Comparison of ENCODE assay signal across 22 cellular contexts in the genomic region with DNA sequence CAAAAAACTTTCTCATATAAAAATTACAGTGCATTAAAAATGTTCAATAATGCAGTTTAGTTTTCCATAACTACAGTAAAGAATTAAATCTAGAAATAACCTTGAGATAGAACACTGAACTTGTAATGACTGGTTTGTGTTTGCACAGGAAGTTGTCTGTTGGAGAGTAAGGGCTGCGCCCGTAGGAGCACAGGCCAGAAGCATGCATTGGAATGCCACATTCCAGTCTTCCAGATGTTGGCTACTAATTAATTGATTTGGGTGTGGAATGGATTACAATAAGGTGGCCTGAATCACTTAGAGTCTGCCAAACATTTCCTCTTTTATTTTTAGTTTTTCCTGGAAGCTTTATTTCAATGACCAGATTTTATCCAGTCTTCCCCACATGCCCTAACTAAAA.
A peak's percentile ranks its signal among the peaks of the same experiment; 100 is the strongest.
DNase-seq lines count a peak whose midpoint lies in the region; ATAC-seq, FAIRE-seq and TF ChIP-seq lines count a peak whose summit lies in the region.
"Had no signal": no experiment of that assay in that cellular context is flagged by ENCODE, and none has a peak within 500 bp of the region (broad histone marks: within the 10 kb centered on the region; RNA-seq: fewer than 3 reads in every experiment).

No MANE protein-coding gene starts in this region.

- H3F3A ChIP-seq in GM23338 (replicated peaks; ENCODE audit: low read depth): no peaks in the 10 kb centered on the region

- no peaks in the 10 kb centered on the region for H3K9me1 ChIP-seq in keratinocyte (ENCODE audit: control insufficient read depth, extremely low read depth, insufficient read depth, low read length)

- H3K4ac ChIP-seq in H1 (replicated peaks; ENCODE audit: insufficient read length, low read depth, low read length) (no peak overlapping the region), neuronal stem cell (ENCODE audit: low read length) (no peak overlapping the region)

- H3K4me1 Mint-ChIP-seq in GM23338: peaks cover 18% of the 10 kb centered on the region
- H3K4me1 Mint-ChIP-seq: CD4-positive, CD25-positive, alpha-beta regulatory T cell had no signal

- H3K79me1 ChIP-seq in H1 (ENCODE audit: low read depth, low read length): no peaks in the 10 kb centered on the region
- H3K79me1 ChIP-seq in neuronal stem cell (ENCODE audit: low read depth, low read length): no peaks in the 10 kb centered on the region

- no peak overlapping the region for H3K56ac ChIP-seq in H1 (replicated peaks; ENCODE audit: insufficient read length, low read depth, low read length)

- H2AFZ ChIP-seq in GM23338 (no peak overlapping the region), H1 (ENCODE audit: low read length) (no peak overlapping the region), keratinocyte (ENCODE audit: control insufficient read depth, low read length) (peak overlapping the region; percentile 33), neuronal stem cell (ENCODE audit: low read length) (peak overlapping the region; percentile 28)
- H2AFZ ChIP-seq: GM23248 had no signal

- TF ChIP-seq POLR2A in H1 (IDR thresholded peaks at IDR 0.05; ENCODE audit: control extremely low read depth in 1 of 2, low read depth in 2 of 2, low read length in 2 of 2) (no peak), erythroblast (IDR thresholded peaks at IDR 0.05; ENCODE audit: low read length) (no peak)

- DNase-seq in GM23338 (ENCODE audit: low spot score) (peak; percentile 71), H1 (ENCODE audit: low read depth in 1 of 2, low spot score in 2 of 2) (no peak), keratinocyte (ENCODE audit: low read depth, low spot score) (no peak), neuronal stem cell (ENCODE audit: low spot score) (no peak), erythroblast (lab: John Stamatoyannopoulos, UW) (no peak), HEK293T (ENCODE audit: extremely low spot score) (no peak), DMS79 (lab: John Stamatoyannopoulos, UW) (no peak), GM20000 (ENCODE audit: low spot score) (no peak)
- DNase-seq: BE2C; Caco-2; CD4-positive, CD25-positive, alpha-beta regulatory T cell; GDM1; GM23248; NCI-H1105 treated with DMSO at 0.1 percent for 48 hours; NCI-H1694; NCI-H2107; NCI-H510A; NCI-H748 treated with DMSO at 0.1 percent for 48 hours; NK-92 treated with Interleukin-12 subunit alpha and Interleukin-12 subunit beta, amount 100 ng/mL, for 24 hours; Peyer's patch; SHP77 had no signal

- H3K27ac ChIP-seq in GM23338 (ENCODE audit: low read depth) (peak overlapping the region; percentile 24; the same call in 1 of the 2 replicates), H1 (ENCODE audit: low read depth, low read length) (no peak overlapping the region), keratinocyte (ENCODE audit: control insufficient read depth, insufficient read depth, low read length) (no peak overlapping the region), neuronal stem cell (replicated peaks; ENCODE audit: low read length) (no peak overlapping the region)
- H3K27ac ChIP-seq: GM23248, Peyer's patch had no signal

- WGBS in H1 (ENCODE audit: extremely low coverage in 1 of 2, insufficient coverage in 1 of 2, insufficient read length in 1 of 2, insufficient replicate concordance in 2 of 2, low coverage in 1 of 2, low lambda C conversion rate in 2 of 2, missing lambda C conversion rate in 1 of 2), 2 experiments: 86% methylated on average over 2 of the region's 2 CpGs; no CpG with 5 or more reads in 1 of the 2 experiments
- WGBS in neuronal stem cell (ENCODE audit: extremely low coverage in 2 of 2, insufficient read length in 2 of 2, insufficient replicate concordance in 1 of 2), 2 donors: no CpG with 5 or more reads among the region's 2 CpGs

- H3K9ac ChIP-seq in H1 (replicated peaks in 1 of 4; ENCODE audit: extremely low read depth in 1 of 4, low read depth in 3 of 4, low read length in 3 of 4): no peak overlapping the region
- no peak overlapping the region for H3K9ac ChIP-seq in keratinocyte (ENCODE audit: control insufficient read depth, extremely low read depth, insufficient read depth, low read length)
- no peak overlapping the region for H3K9ac ChIP-seq in neuronal stem cell (ENCODE audit: low read depth, low read length, poor library complexity)
- H3K9ac ChIP-seq: GM23248 had no signal

- dilution Hi-C loops in keratinocyte (cut with MboI; ENCODE audit: extremely low pct_ligation_motif_present, low sequenced_read_pairs): no loop called here

- H3K14ac ChIP-seq in H1 (ENCODE audit: insufficient read length): no peak overlapping the region
- H3K14ac ChIP-seq in neuronal stem cell (ENCODE audit: low read length): no peak overlapping the region

- no peak overlapping the region for H3K4me3 ChIP-seq in GM23338
- H3K4me3 ChIP-seq in H1 (ENCODE audit: extremely low read depth in 1 of 4, insufficient read depth in 2 of 4, low read depth in 3 of 4, low read length in 4 of 4): no peak overlapping the region
- no peak overlapping the region for H3K4me3 ChIP-seq in keratinocyte (ENCODE audit: control insufficient read depth in 2 of 3, extremely low read depth in 1 of 3, insufficient read depth in 2 of 3, low read depth in 1 of 3, low read length in 3 of 3)
- no peak overlapping the region for H3K4me3 ChIP-seq in neuronal stem cell (ENCODE audit: low read length in 2 of 2)
- H3K4me3 ChIP-seq: GM23248, K562, Peyer's patch had no signal

- H3K9me3 ChIP-seq in H1 (ENCODE audit: insufficient read depth in 2 of 2, low read depth in 1 of 2, low read length in 1 of 2): no peaks in the 10 kb centered on the region
- no peaks in the 10 kb centered on the region for H3K9me3 ChIP-seq in keratinocyte (ENCODE audit: control insufficient read depth, low read depth, low read length)
- H3K9me3 ChIP-seq in neuronal stem cell (replicated peaks in 1 of 2; ENCODE audit: control insufficient read depth in 2 of 2, insufficient read depth in 1 of 2, low read depth in 1 of 2, low read length in 2 of 2): no peaks in the 10 kb centered on the region
- H3K9me3 ChIP-seq: BE2C, Caco-2, Peyer's patch had no signal

- H3K18ac ChIP-seq in H1 (ENCODE audit: extremely low read depth, low read length): no peak overlapping the region
- H3K18ac ChIP-seq in neuronal stem cell (ENCODE audit: low read length): no peak overlapping the region

- CTCF ChIA-PET in H1 (lab: Charles Lee; ENCODE audit: partially characterized antibody) (no interaction called here), HEK293T (lab: Yijun Ruan, JAX) (interaction anchor here (0.6 kb wide), 1 partner anchor 43 kb away, joined by 5 read pairs; no protein-coding TSS in a partner anchor)

- H2BK20ac ChIP-seq in H1 (ENCODE audit: low read length): no peak overlapping the region

- no peaks in the 10 kb centered on the region for H3K23me2 ChIP-seq in H1 (ENCODE audit: low read depth, low read length)

- no peaks in the 10 kb centered on the region for H3K79me2 ChIP-seq in GM23338 (replicated peaks; ENCODE audit: insufficient read depth)
- H3K79me2 ChIP-seq in H1 (ENCODE audit: control insufficient read depth in 1 of 2, insufficient read depth in 2 of 2, low read length in 2 of 2): no peaks in the 10 kb centered on the region
- no peaks in the 10 kb centered on the region for H3K79me2 ChIP-seq in keratinocyte (ENCODE audit: control insufficient read depth, insufficient read depth, low read length)

- no peak overlapping the region for H2BK15ac ChIP-seq in H1 (ENCODE audit: low read length)
- H2BK15ac ChIP-seq in neuronal stem cell (ENCODE audit: low read length): no peak overlapping the region

- no peak overlapping the region for H4K91ac ChIP-seq in H1 (replicated peaks; ENCODE audit: insufficient read length, low read length)
- H4K91ac ChIP-seq in neuronal stem cell (ENCODE audit: low read depth, low read length, poor library complexity): no peak overlapping the region

- no peak overlapping the region for H3K4me3 Mint-ChIP-seq in GM23338
- H3K4me3 Mint-ChIP-seq: CD4-positive, CD25-positive, alpha-beta regulatory T cell had no signal

- H3K9me3 Mint-ChIP-seq in GM23338: peaks cover 4% of the 10 kb centered on the region; the same call in 1 of the 3 replicates

- H3K4me1 ChIP-seq in GM23338 (ENCODE audit: insufficient read depth): peaks cover 28% of the 10 kb centered on the region
- peaks cover 0 to 5% (median 0%) of the 10 kb centered on the region in 4 experiments; a peak in 1 of 7 replicates for H3K4me1 ChIP-seq in H1 (replicated peaks in 1 of 4; ENCODE audit: control insufficient read depth in 3 of 4, insufficient read depth in 4 of 4, low read length in 3 of 4)
- peaks cover 12% of the 10 kb centered on the region for H3K4me1 ChIP-seq in keratinocyte (ENCODE audit: control insufficient read depth, extremely low read depth, insufficient read depth, low read length)
- peaks cover 0 to 2% of the 10 kb centered on the region in 2 donors for H3K4me1 ChIP-seq in neuronal stem cell (ENCODE audit: control insufficient read depth in 2 of 2, insufficient read depth in 1 of 2, low read depth in 1 of 2, low read length in 2 of 2)
- H3K4me1 ChIP-seq: BE2C, Caco-2, Peyer's patch had no signal

- no peak for TF ChIP-seq RAD21 in H1 (IDR thresholded peaks at IDR 0.05 in 1 of 2, conservative IDR thresholded peaks at IDR 0.05 in 1 of 2; ENCODE audit: low read depth in 2 of 2, low read length in 2 of 2)

- H3K9me2 ChIP-seq in GM23338 (ENCODE audit: insufficient read depth): no peaks in the 10 kb centered on the region

- H2BK120ac ChIP-seq in H1 (replicated peaks; ENCODE audit: low read depth, low read length): no peak overlapping the region
- H2BK120ac ChIP-seq in neuronal stem cell (ENCODE audit: low read depth, low read length): no peak overlapping the region

- H3K23ac ChIP-seq in H1 (ENCODE audit: insufficient read length) (no peak overlapping the region), neuronal stem cell (ENCODE audit: low read depth, low read length, poor library complexity) (no peak overlapping the region)

- H4K20me1 ChIP-seq in GM23338 (replicated peaks; ENCODE audit: insufficient read depth): no peaks in the 10 kb centered on the region
- H4K20me1 ChIP-seq in H1 (replicated peaks in 1 of 2; ENCODE audit: control insufficient read depth in 1 of 2, insufficient read depth in 2 of 2, low read length in 2 of 2): no peaks in the 10 kb centered on the region
- no peaks in the 10 kb centered on the region for H4K20me1 ChIP-seq in keratinocyte (ENCODE audit: control insufficient read depth, extremely low read depth, insufficient read depth, low read length)

- FAIRE-seq in H1 (lab: Jason Lieb, UNC) (no peak), keratinocyte (lab: Jason Lieb, UNC) (peak; percentile 56)
- FAIRE-seq: K562 had no signal

- POLR2A ChIA-PET in H1 (lab: Charles Lee; ENCODE audit: partially characterized antibody): no interaction called here
- POLR2A ChIA-PET in HEK293T (lab: Yijun Ruan, JAX): no interaction called here

- peak overlapping the region; percentile 52 for H4K5ac ChIP-seq in H1 (ENCODE audit: insufficient read length, low read depth, low read length)

- peak overlapping the region; percentile 83 for H3K27ac Mint-ChIP-seq in GM23338
- H3K27ac Mint-ChIP-seq: CD4-positive, CD25-positive, alpha-beta regulatory T cell had no signal

- no peak for TF ChIP-seq EP300 in H1 (IDR thresholded peaks at IDR 0.05; ENCODE audit: borderline replicate concordance in 1 of 2, low read depth in 2 of 2, low read length in 2 of 2)

- TF ChIP-seq CTCF in GM23338 (conservative IDR thresholded peaks at IDR 0.05; ENCODE audit: low read depth in 2 of 2): no peak
- no peak for TF ChIP-seq CTCF in H1 (IDR thresholded peaks at IDR 0.05; ENCODE audit: control extremely low read depth in 1 of 3, insufficient read depth in 1 of 3, low read depth in 1 of 3, low read length in 3 of 3)
- no peak for TF ChIP-seq CTCF in keratinocyte (optimal IDR thresholded peaks at IDR 0.05 in 1 of 3, IDR thresholded peaks at IDR 0.05 in 1 of 3, conservative IDR thresholded peaks at IDR 0.05 in 1 of 3; ENCODE audit: extremely low read depth in 1 of 3, insufficient read depth in 2 of 3, low read length in 3 of 3)
- no peak for TF ChIP-seq CTCF in GM20000 (IDR thresholded peaks at IDR 0.05; ENCODE audit: extremely low read depth, missing control alignments)

- no peaks in the 10 kb centered on the region for H3K36me3 ChIP-seq in GM23338 (ENCODE audit: insufficient read depth)
- H3K36me3 ChIP-seq in H1 (ENCODE audit: control insufficient read depth in 2 of 4, insufficient read depth in 4 of 4, low read length in 3 of 4): no peaks in the 10 kb centered on the region
- H3K36me3 ChIP-seq in keratinocyte (ENCODE audit: control insufficient read depth in 2 of 2, extremely low read depth in 1 of 2, insufficient read depth in 2 of 2, low read length in 2 of 2): no peaks in the 10 kb centered on the region
- H3K36me3 ChIP-seq in neuronal stem cell (replicated peaks in 1 of 2; ENCODE audit: control insufficient read depth in 2 of 2, insufficient read depth in 2 of 2, low read length in 2 of 2): no peaks in the 10 kb centered on the region
- H3K36me3 ChIP-seq: BE2C, Peyer's patch had no signal

- no peak overlapping the region for H2AK5ac ChIP-seq in H1 (ENCODE audit: low read depth, low read length)
- no peak overlapping the region for H2AK5ac ChIP-seq in neuronal stem cell (ENCODE audit: low read depth, low read length)

- H2BK5ac ChIP-seq in H1 (ENCODE audit: low read depth, low read length): no peak overlapping the region
- H2BK5ac ChIP-seq in neuronal stem cell (ENCODE audit: low read length): no peak overlapping the region

- H3K27me3 ChIP-seq in GM23338 (ENCODE audit: insufficient read depth): no peaks in the 10 kb centered on the region
- no peaks in the 10 kb centered on the region for H3K27me3 ChIP-seq in H1 (replicated peaks in 1 of 4; ENCODE audit: control insufficient read depth in 3 of 4, extremely low read depth in 1 of 4, insufficient read depth in 3 of 4, low read length in 3 of 4)
- no peaks in the 10 kb centered on the region for H3K27me3 ChIP-seq in keratinocyte (ENCODE audit: control insufficient read depth, extremely low read depth, insufficient read depth, low read length)
- H3K27me3 ChIP-seq in neuronal stem cell (ENCODE audit: control insufficient read depth in 3 of 3, insufficient read depth in 3 of 3, low read depth in 1 of 3, low read length in 3 of 3): no peaks in the 10 kb centered on the region
- H3K27me3 ChIP-seq: BE2C, Peyer's patch had no signal

- no peak overlapping the region for H3K4me2 ChIP-seq in GM23338
- H3K4me2 ChIP-seq in H1 (ENCODE audit: insufficient read depth in 1 of 2, low read depth in 2 of 2, low read length in 2 of 2): no peak overlapping the region
- H3K4me2 ChIP-seq in keratinocyte (ENCODE audit: control insufficient read depth, extremely low read depth, insufficient read depth, low read depth, low read length): peak overlapping the region; percentile 40
- no peak overlapping the region for H3K4me2 ChIP-seq in neuronal stem cell (ENCODE audit: insufficient read depth, low read length, poor library complexity, severe bottlenecking)

- H2BK12ac ChIP-seq in H1 (ENCODE audit: low read depth, low read length) (no peak overlapping the region), neuronal stem cell (ENCODE audit: low read length) (no peak overlapping the region)

- ATAC-seq in GM23338: peak; percentile 58
- ATAC-seq: K562 had no signal

- H4K8ac ChIP-seq in H1 (ENCODE audit: extremely low read depth, insufficient read depth, low read length): no peak overlapping the region
- H4K8ac ChIP-seq in neuronal stem cell (ENCODE audit: low read depth, low read length): no peak overlapping the region

- peaks cover 4% of the 10 kb centered on the region; the same call in 2 of the 3 replicates for H3K36me3 Mint-ChIP-seq in GM23338 (ENCODE audit: low read depth)
- H3K36me3 Mint-ChIP-seq: CD4-positive, CD25-positive, alpha-beta regulatory T cell had no signal

- H3K27me3 Mint-ChIP-seq in GM23338 (ENCODE audit: insufficient read depth, low read depth, poor library complexity): no peaks in the 10 kb centered on the region
- H3K27me3 Mint-ChIP-seq: CD4-positive, CD25-positive, alpha-beta regulatory T cell had no signal

Comparison
In these comparisons a context has a peak if more than half of its experiments do, and no peak if none do; other contexts are left out.
1. H2AFZ ChIP-seq: peak in keratinocyte (single experiment) and neuronal stem cell (single experiment); none in GM23338 (single experiment) and H1 (single experiment).